In genomic region chr1:49627781-49628180, GRCh38 we compare ENCODE assay signal across 29 cellular contexts.
"Had no signal": no experiment of that assay in that cellular context is flagged by ENCODE, and none has a peak within 500 bp of the region (broad histone marks: within the 10 kb centered on the region; RNA-seq: fewer than 3 reads in every experiment).

No MANE protein-coding gene starts in this region.

- H3K4me1 ChIP-seq: ascending aorta had no signal

- DNase-seq: activated CD4-positive, alpha-beta memory T cell treated with anti-CD3 and anti-CD28 coated beads, Interleukin-2, amount 10 ng/mL, durations not matched to agents 7 days and 5 days; activated CD4-positive, alpha-beta T cell treated with anti-CD3 and anti-CD28 coated beads for 1 hour; activated CD4-positive, alpha-beta T cell treated with anti-CD3 and anti-CD28 coated beads for 36 hours; activated CD4-positive, alpha-beta T cell treated with anti-CD3 and anti-CD28 coated beads for 48 hours; activated CD4-positive, alpha-beta T cell treated with anti-CD3 and anti-CD28 coated beads, Interleukin-2, amount 10 ng/mL, durations not matched to agents 7 days and 5 days; activated CD4-positive, alpha-beta T cell treated with anti-CD3 and anti-CD28 coated beads, Interleukin-2, amount 50 U/mL, for 48 hours; activated CD4-positive, CD25-positive, alpha-beta regulatory T cell; activated CD8-positive, alpha-beta memory T cell treated with anti-CD3 and anti-CD28 coated beads for 24 hours; activated CD8-positive, alpha-beta memory T cell treated with anti-CD3 and anti-CD28 coated beads, Interleukin-2, amount 10 ng/mL, durations not matched to agents 7 days and 5 days; activated CD8-positive, alpha-beta memory T cell treated with anti-CD3 and anti-CD28 coated beads, Interleukin-2, amount 50 U/mL, for 48 hours; activated CD8-positive, alpha-beta T cell treated with anti-CD3 and anti-CD28 coated beads, Interleukin-2, amount 10 ng/mL, durations not matched to agents 7 days and 5 days; activated effector memory CD4-positive, alpha-beta T cell treated with Interleukin-2 at 50 U/mL for 16 hours; activated gamma-delta T cell; activated naive CD4-positive, alpha-beta T cell treated with anti-CD3 and anti-CD28 coated beads, Interleukin-2, amount 10 ng/mL, durations not matched to agents 7 days and 5 days; activated naive CD4-positive, alpha-beta T cell treated with Interleukin-2 at 50 U/mL for 16 hours; activated naive CD8-positive, alpha-beta T cell treated with anti-CD3 and anti-CD28 coated beads, Interleukin-2, amount 10 ng/mL, durations not matched to agents 7 days and 5 days; activated naive CD8-positive, alpha-beta T cell treated with anti-CD3 and anti-CD28 coated beads, Interleukin-2, amount 50 U/mL, for 24 hours; activated T-cell treated with anti-CD3 and anti-CD28 coated beads, Interleukin-2, amount 50 U/mL, for 24 hours; activated T-cell treated with anti-CD3 and anti-CD28 coated beads, Interleukin-2, amount 50 U/mL, for 48 hours; amygdala; anterior cingulate cortex; central memory CD4-positive, alpha-beta T cell; T-helper 1 cell; T-helper 2 cell; T-helper 9 cell had no signal

- H3K27ac ChIP-seq: ascending aorta, VCaP had no signal

- H3K27me3 ChIP-seq: ascending aorta had no signal

- H3K9me3 ChIP-seq: ascending aorta had no signal

- ATAC-seq: activated CD4-positive, alpha-beta T cell treated with anti-CD3 and anti-CD28 coated beads for 36 hours; activated CD4-positive, CD25-positive, alpha-beta regulatory T cell treated with anti-CD3 and anti-CD28 coated beads, Interleukin-2, amount 50 U/mL, for 24 hours; activated CD8-positive, alpha-beta memory T cell treated with anti-CD3 and anti-CD28 coated beads, Interleukin-2, amount 10 ng/mL, durations not matched to agents 7 days and 5 days; activated CD8-positive, alpha-beta T cell treated with anti-CD3 and anti-CD28 coated beads, Interleukin-2, amount 10 ng/mL, durations not matched to agents 7 days and 5 days; activated naive CD8-positive, alpha-beta T cell treated with anti-CD3 and anti-CD28 coated beads, Interleukin-2, amount 50 U/mL, for 24 hours; WTC11 had no signal

- H3K36me3 ChIP-seq: ascending aorta had no signal

- H3K4me3 ChIP-seq: ascending aorta had no signal
